In genomic region chr6:15256538-15257222, GRCh38 we compare ENCODE assay signal across 12 cellular contexts. TPM values are rescaled to one million over a fixed set of nuclear protein-coding genes. Genes with fewer than 3 reads are reported as not detected.
DNase-seq lines count a peak whose midpoint lies in the region; ATAC-seq lines count a peak whose summit lies in the region.
"Had no signal": no experiment of that assay in that cellular context is flagged by ENCODE, and none has a peak within 500 bp of the region (broad histone marks: within the 10 kb centered on the region; RNA-seq: fewer than 3 reads in every experiment).

No MANE protein-coding gene starts in this region.

- intact Hi-C loops in posterior vena cava (cut with DNase I) = loop anchor here in 1 of 2 donors (10.0 kb wide), 1 partner anchor 1378 kb away; no protein-coding TSS in a partner anchor

- H3K4me1 Mint-ChIP-seq in activated naive CD8-positive, alpha-beta T cell (ENCODE audit: low read depth) = peaks cover 96% of the 10 kb centered on the region
- peaks cover 88% of the 10 kb centered on the region for H3K4me1 Mint-ChIP-seq in activated naive CD8-positive, alpha-beta T cell treated with anti-CD3 and anti-CD28 coated beads for 36 hours
- H3K4me1 Mint-ChIP-seq in activated T-helper 17 cell treated with anti-CD3 and anti-CD28 coated beads, Interleukin-2, amount 50 U/mL, for 72 hours = peaks cover 86% of the 10 kb centered on the region
- H3K4me1 Mint-ChIP-seq in immature natural killer cell = peaks cover 94 to 100% of the 10 kb centered on the region in 2 donors
- peaks cover 70 to 98% of the 10 kb centered on the region in 2 donors for H3K4me1 Mint-ChIP-seq in stimulated activated naive B cell treated with anti-CD40 and anti-IgM and Interleukin-4, amounts not matched to agents 10 μg/mL and 1 μg/mL and 100 μg/mL, for 72 hours
- peaks cover 95% of the 10 kb centered on the region for H3K4me1 Mint-ChIP-seq in activated CD4-positive, alpha-beta T cell treated with anti-CD3 and anti-CD28 coated beads, Interleukin-2, amount 10 ng/mL, durations not matched to agents 7 days and 5 days

- H3K27ac Mint-ChIP-seq in activated naive CD8-positive, alpha-beta T cell = peak overlapping the region; percentile 67
- no peak overlapping the region for H3K27ac Mint-ChIP-seq in activated naive CD8-positive, alpha-beta T cell treated with anti-CD3 and anti-CD28 coated beads for 36 hours
- H3K27ac Mint-ChIP-seq in activated T-helper 17 cell treated with anti-CD3 and anti-CD28 coated beads, Interleukin-2, amount 50 U/mL, for 72 hours = no peak overlapping the region
- H3K27ac Mint-ChIP-seq in immature natural killer cell = peak overlapping the region; percentile 36 to 79 (median 60)
- H3K27ac Mint-ChIP-seq in stimulated activated naive B cell treated with anti-CD40 and anti-IgM and Interleukin-4, amounts not matched to agents 10 μg/mL and 1 μg/mL and 100 μg/mL, for 72 hours = peak overlapping the region; percentile 25
- no peak overlapping the region for H3K27ac Mint-ChIP-seq in activated CD4-positive, alpha-beta T cell treated with anti-CD3 and anti-CD28 coated beads, Interleukin-2, amount 10 ng/mL, durations not matched to agents 7 days and 5 days

- POLR2A ChIA-PET in activated CD4-positive, alpha-beta T cell treated with anti-CD3 and anti-CD28 coated beads, Interleukin-2, amount 10 ng/mL, durations not matched to agents 7 days and 5 days (lab: Charles Lee) = no interaction called here

- peaks cover 17% of the 10 kb centered on the region for H3K36me3 Mint-ChIP-seq in activated naive CD8-positive, alpha-beta T cell
- H3K36me3 Mint-ChIP-seq in activated naive CD8-positive, alpha-beta T cell treated with anti-CD3 and anti-CD28 coated beads for 36 hours = peaks cover 63% of the 10 kb centered on the region
- H3K36me3 Mint-ChIP-seq in activated T-helper 17 cell treated with anti-CD3 and anti-CD28 coated beads, Interleukin-2, amount 50 U/mL, for 72 hours (ENCODE audit: low read depth) = peaks cover 100% of the 10 kb centered on the region
- no peaks in the 10 kb centered on the region for H3K36me3 Mint-ChIP-seq in immature natural killer cell
- peaks cover 15 to 41% of the 10 kb centered on the region in 2 donors for H3K36me3 Mint-ChIP-seq in stimulated activated naive B cell treated with anti-CD40 and anti-IgM and Interleukin-4, amounts not matched to agents 10 μg/mL and 1 μg/mL and 100 μg/mL, for 72 hours
- H3K36me3 Mint-ChIP-seq in activated CD4-positive, alpha-beta T cell treated with anti-CD3 and anti-CD28 coated beads, Interleukin-2, amount 10 ng/mL, durations not matched to agents 7 days and 5 days (ENCODE audit: low read depth) = peaks cover 53% of the 10 kb centered on the region

- no peak for DNase-seq in activated naive CD8-positive, alpha-beta T cell treated with anti-CD3 and anti-CD28 coated beads for 36 hours
- no peak for DNase-seq in immature natural killer cell
- no peak for DNase-seq in stimulated activated naive B cell treated with anti-CD40 and anti-IgM and Interleukin-4, amounts not matched to agents 10 μg/mL and 1 μg/mL and 100 μg/mL, for 72 hours
- DNase-seq in posterior vena cava (ENCODE audit: low spot score) = no peak
- no peak for DNase-seq in activated CD4-positive, alpha-beta T cell treated with anti-CD3 and anti-CD28 coated beads, Interleukin-2, amount 10 ng/mL, durations not matched to agents 7 days and 5 days
- DNase-seq: activated CD4-positive, alpha-beta T cell treated with anti-CD3 and anti-CD28 coated beads for 1 hour; DMS53; NCI-H2081 treated with DMSO at 0.1 percent for 48 hours; transverse colon had no signal

- ATAC-seq in activated T-helper 17 cell treated with anti-CD3 and anti-CD28 coated beads, Interleukin-2, amount 50 U/mL, for 72 hours (replicated peaks) = no peak
- no peak for ATAC-seq in stimulated activated naive B cell treated with anti-CD40 and anti-IgM and Interleukin-4, amounts not matched to agents 10 μg/mL and 1 μg/mL and 100 μg/mL, for 72 hours (replicated peaks)
- no peak for ATAC-seq in GM21381 (IDR thresholded peaks at IDR 0.05; ENCODE audit: unreplicated experiment)

- no peaks in the 10 kb centered on the region for H3K9me3 Mint-ChIP-seq in activated naive CD8-positive, alpha-beta T cell (ENCODE audit: low read depth)
- H3K9me3 Mint-ChIP-seq in activated naive CD8-positive, alpha-beta T cell treated with anti-CD3 and anti-CD28 coated beads for 36 hours = no peaks in the 10 kb centered on the region
- no peaks in the 10 kb centered on the region for H3K9me3 Mint-ChIP-seq in activated T-helper 17 cell treated with anti-CD3 and anti-CD28 coated beads, Interleukin-2, amount 50 U/mL, for 72 hours
- H3K9me3 Mint-ChIP-seq in immature natural killer cell = no peaks in the 10 kb centered on the region
- H3K9me3 Mint-ChIP-seq in stimulated activated naive B cell treated with anti-CD40 and anti-IgM and Interleukin-4, amounts not matched to agents 10 μg/mL and 1 μg/mL and 100 μg/mL, for 72 hours = no peaks in the 10 kb centered on the region
- H3K9me3 Mint-ChIP-seq in activated CD4-positive, alpha-beta T cell treated with anti-CD3 and anti-CD28 coated beads, Interleukin-2, amount 10 ng/mL, durations not matched to agents 7 days and 5 days = no peaks in the 10 kb centered on the region

- H3K27me3 Mint-ChIP-seq in activated naive CD8-positive, alpha-beta T cell = no peaks in the 10 kb centered on the region
- H3K27me3 Mint-ChIP-seq in activated naive CD8-positive, alpha-beta T cell treated with anti-CD3 and anti-CD28 coated beads for 36 hours = no peaks in the 10 kb centered on the region
- H3K27me3 Mint-ChIP-seq in activated T-helper 17 cell treated with anti-CD3 and anti-CD28 coated beads, Interleukin-2, amount 50 U/mL, for 72 hours = no peaks in the 10 kb centered on the region
- no peaks in the 10 kb centered on the region for H3K27me3 Mint-ChIP-seq in immature natural killer cell (ENCODE audit: low read depth in 3 of 3)
- no peaks in the 10 kb centered on the region for H3K27me3 Mint-ChIP-seq in stimulated activated naive B cell treated with anti-CD40 and anti-IgM and Interleukin-4, amounts not matched to agents 10 μg/mL and 1 μg/mL and 100 μg/mL, for 72 hours
- H3K27me3 Mint-ChIP-seq in activated CD4-positive, alpha-beta T cell treated with anti-CD3 and anti-CD28 coated beads, Interleukin-2, amount 10 ng/mL, durations not matched to agents 7 days and 5 days = no peaks in the 10 kb centered on the region

- CTCF ChIA-PET in activated CD4-positive, alpha-beta T cell treated with anti-CD3 and anti-CD28 coated beads, Interleukin-2, amount 10 ng/mL, durations not matched to agents 7 days and 5 days (lab: Charles Lee) = interaction anchor here (4.0 kb wide), 1 partner anchor 10 kb away, joined by 20 read pairs; no protein-coding TSS in a partner anchor

- H3K4me3 Mint-ChIP-seq in activated naive CD8-positive, alpha-beta T cell = peak overlapping the region; percentile 8
- H3K4me3 Mint-ChIP-seq in activated naive CD8-positive, alpha-beta T cell treated with anti-CD3 and anti-CD28 coated beads for 36 hours = no peak overlapping the region
- peak overlapping the region; percentile 96 for H3K4me3 Mint-ChIP-seq in activated T-helper 17 cell treated with anti-CD3 and anti-CD28 coated beads, Interleukin-2, amount 50 U/mL, for 72 hours
- H3K4me3 Mint-ChIP-seq in immature natural killer cell = peak overlapping the region in 2 of 5 donors; percentile 10 to 20
- no peak overlapping the region for H3K4me3 Mint-ChIP-seq in stimulated activated naive B cell treated with anti-CD40 and anti-IgM and Interleukin-4, amounts not matched to agents 10 μg/mL and 1 μg/mL and 100 μg/mL, for 72 hours
- H3K4me3 Mint-ChIP-seq in activated CD4-positive, alpha-beta T cell treated with anti-CD3 and anti-CD28 coated beads, Interleukin-2, amount 10 ng/mL, durations not matched to agents 7 days and 5 days = no peak overlapping the region

RNA-seq across cellular contexts. Expression of gene JARID2, which starts 10.8 kb away (rescaled TPM):
- total RNA-seq in activated naive CD8-positive, alpha-beta T cell treated with anti-CD3 and anti-CD28 coated beads for 36 hours = 10 to 100 TPM; 19.3 to 20.1 TPM
- total RNA-seq in activated T-helper 17 cell treated with anti-CD3 and anti-CD28 coated beads, Interleukin-2, amount 50 U/mL, for 72 hours = 10 to 100 TPM; 20.7 to 50.3 TPM
- polyA plus RNA-seq in immature natural killer cell = 10 to 100 TPM in 1 of 3 donors, 1 to 10 TPM in 2; 4.3 to 26.1 (median 7.8) TPM
- total RNA-seq in posterior vena cava = 1 to 10 TPM; 8.3 to 9.5 TPM
- total RNA-seq in activated CD4-positive, alpha-beta T cell treated with anti-CD3 and anti-CD28 coated beads, Interleukin-2, amount 10 ng/mL, durations not matched to agents 7 days and 5 days = 10 to 100 TPM; 27.5 to 27.6 TPM

Comparison
In these comparisons a context has a peak if more than half of its experiments do, and no peak if none do; other contexts are left out.
1. H3K27ac Mint-ChIP-seq: peak in activated naive CD8-positive, alpha-beta T cell (single experiment), immature natural killer cell (6 of 6) and stimulated activated naive B cell treated with anti-CD40 and anti-IgM and Interleukin-4, amounts not matched to agents 10 μg/mL and 1 μg/mL and 100 μg/mL, for 72 hours (single experiment); none in activated naive CD8-positive, alpha-beta T cell treated with anti-CD3 and anti-CD28 coated beads for 36 hours (single experiment), activated T-helper 17 cell treated with anti-CD3 and anti-CD28 coated beads, Interleukin-2, amount 50 U/mL, for 72 hours (single experiment) and activated CD4-positive, alpha-beta T cell treated with anti-CD3 and anti-CD28 coated beads, Interleukin-2, amount 10 ng/mL, durations not matched to agents 7 days and 5 days (single experiment).
2. H3K4me3 Mint-ChIP-seq: peak in activated naive CD8-positive, alpha-beta T cell (single experiment) and activated T-helper 17 cell treated with anti-CD3 and anti-CD28 coated beads, Interleukin-2, amount 50 U/mL, for 72 hours (single experiment); none in activated naive CD8-positive, alpha-beta T cell treated with anti-CD3 and anti-CD28 coated beads for 36 hours (single experiment), stimulated activated naive B cell treated with anti-CD40 and anti-IgM and Interleukin-4, amounts not matched to agents 10 μg/mL and 1 μg/mL and 100 μg/mL, for 72 hours (0 of 2) and activated CD4-positive, alpha-beta T cell treated with anti-CD3 and anti-CD28 coated beads, Interleukin-2, amount 10 ng/mL, durations not matched to agents 7 days and 5 days (single experiment).